Comparison of ENCODE assay signal across 15 cellular contexts in the genomic region with DNA sequence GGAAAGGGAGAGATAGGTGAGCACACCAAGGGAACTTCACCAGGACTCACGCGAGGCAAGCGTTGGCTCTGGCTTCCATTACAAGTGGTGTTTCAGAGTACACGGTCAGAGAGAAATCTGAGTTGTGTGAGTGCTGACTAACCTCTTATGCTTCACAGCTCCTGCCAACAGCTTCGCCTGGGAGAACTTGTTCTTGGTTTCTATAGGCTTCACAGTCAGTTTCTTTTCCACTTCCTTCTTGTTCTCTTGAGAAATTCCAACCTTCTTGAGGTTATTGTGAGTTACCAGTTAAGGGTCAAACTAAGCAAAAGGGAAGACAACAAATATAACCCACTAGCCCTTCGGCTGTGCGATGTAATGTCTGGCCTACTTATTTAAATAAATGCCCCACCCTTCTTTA. TPM values are rescaled to one million over a fixed set of nuclear protein-coding genes. Genes with fewer than 3 reads are reported as not detected.
A peak's percentile ranks its signal among the peaks of the same experiment; 100 is the strongest.
DNase-seq lines count a peak whose midpoint lies in the region; ATAC-seq and TF ChIP-seq lines count a peak whose summit lies in the region.
"Had no signal": no experiment of that assay in that cellular context is flagged by ENCODE, and none has a peak within 500 bp of the region (broad histone marks: within the 10 kb centered on the region; RNA-seq: fewer than 3 reads in every experiment).

No MANE protein-coding gene starts in this region.

- no peak overlapping the region for H3K4me3 ChIP-seq in Loucy (ENCODE audit: low read length, poor library complexity, severe bottlenecking)
- H3K4me3 ChIP-seq in astrocyte of the spinal cord (ENCODE audit: low read depth, low read length): no peak overlapping the region
- H3K4me3 ChIP-seq in left ventricle myocardium inferior: no peak overlapping the region
- H3K4me3 ChIP-seq: esophagus muscularis mucosa, GM23338 had no signal

- peak overlapping the region; percentile 40 for H3K27ac Mint-ChIP-seq in stimulated activated memory B cell treated with anti-CD40 and anti-IgM and Interleukin-4, amounts not matched to agents 10 μg/mL and 1 μg/mL and 100 μg/mL, for 72 hours

- DNase-seq in astrocyte of the spinal cord (ENCODE audit: low read depth, low spot score) (peak; percentile 54), left ventricle myocardium inferior (no peak), HuH-7 (ENCODE audit: low spot score) (no peak), GOT3 (lab: John Stamatoyannopoulos, UW) (no peak), mesenteric fat pad (ENCODE audit: low spot score) (no peak)
- DNase-seq: activated CD4-positive, alpha-beta T cell treated with anti-CD3 and anti-CD28 coated beads, Interleukin-2, amount 50 U/mL, for 48 hours; DMS 273 treated with DMSO at 0.1 percent for 48 hours; MM.1S; NCI-H526; SW 1271 had no signal

- H3F3A ChIP-seq in Loucy (ENCODE audit: low read depth): no peaks in the 10 kb centered on the region

- no peak overlapping the region for H3K4me3 Mint-ChIP-seq in stimulated activated memory B cell treated with anti-CD40 and anti-IgM and Interleukin-4, amounts not matched to agents 10 μg/mL and 1 μg/mL and 100 μg/mL, for 72 hours
- H3K4me3 Mint-ChIP-seq: GM23338 had no signal

- H3K36me3 ChIP-seq in Loucy (ENCODE audit: insufficient read depth, low read length): peaks cover 49% of the 10 kb centered on the region; the same call in 1 of the 2 replicates
- peaks cover 77% of the 10 kb centered on the region for H3K36me3 ChIP-seq in left ventricle myocardium inferior

- no peaks in the 10 kb centered on the region for H3K9me3 Mint-ChIP-seq in stimulated activated memory B cell treated with anti-CD40 and anti-IgM and Interleukin-4, amounts not matched to agents 10 μg/mL and 1 μg/mL and 100 μg/mL, for 72 hours
- H3K9me3 Mint-ChIP-seq: GM23338 had no signal

- H3K9ac ChIP-seq in Loucy (ENCODE audit: low read depth, low read length, poor library complexity, severe bottlenecking): peak overlapping the region; percentile 55

- H3K9me3 ChIP-seq in Loucy (ENCODE audit: insufficient read depth, low read depth, low read length): no peaks in the 10 kb centered on the region
- H3K9me3 ChIP-seq in left ventricle myocardium inferior (replicated peaks): no peaks in the 10 kb centered on the region
- H3K9me3 ChIP-seq: esophagus muscularis mucosa had no signal

- peak; percentile 73 for ATAC-seq in stimulated activated memory B cell treated with anti-CD40 and anti-IgM and Interleukin-4, amounts not matched to agents 10 μg/mL and 1 μg/mL and 100 μg/mL, for 72 hours
- ATAC-seq in GM21447 (IDR thresholded peaks at IDR 0.05; ENCODE audit: unreplicated experiment): no peak
- ATAC-seq: GM23338 had no signal

- H3K79me2 ChIP-seq in Loucy (ENCODE audit: insufficient read depth, low read length): no peaks in the 10 kb centered on the region

- in situ Hi-C loops in astrocyte of the spinal cord (cut with HindIII; ENCODE audit: low sequenced_read_pairs): no loop called here

- H3K4me1 ChIP-seq in Loucy (ENCODE audit: insufficient read depth, low read length, poor library complexity, severe bottlenecking) (peaks cover 22% of the 10 kb centered on the region), left ventricle myocardium inferior (peaks cover 22% of the 10 kb centered on the region)

- H3K27me3 ChIP-seq in Loucy (ENCODE audit: insufficient read depth, low read length, poor library complexity, severe bottlenecking) (no peaks in the 10 kb centered on the region), left ventricle myocardium inferior (ENCODE audit: low read depth) (no peaks in the 10 kb centered on the region)
- H3K27me3 ChIP-seq: esophagus muscularis mucosa had no signal

- TF ChIP-seq CTCF in Loucy (conservative IDR thresholded peaks at IDR 0.05; ENCODE audit: low read length) (no peak), astrocyte of the spinal cord (IDR thresholded peaks at IDR 0.05; ENCODE audit: low read depth, low read length) (no peak), left ventricle myocardium inferior (IDR thresholded peaks at IDR 0.05; ENCODE audit: borderline replicate concordance) (no peak)

- peaks cover 13% of the 10 kb centered on the region for H3K4me1 Mint-ChIP-seq in stimulated activated memory B cell treated with anti-CD40 and anti-IgM and Interleukin-4, amounts not matched to agents 10 μg/mL and 1 μg/mL and 100 μg/mL, for 72 hours

- no peak overlapping the region for H2AFZ ChIP-seq in Loucy (ENCODE audit: low read length)
- H2AFZ ChIP-seq: GM23338 had no signal

- peak overlapping the region; percentile 40 for H3K27ac ChIP-seq in left ventricle myocardium inferior (replicated peaks)
- H3K27ac ChIP-seq: esophagus muscularis mucosa had no signal

- no peaks in the 10 kb centered on the region for H4K20me1 ChIP-seq in Loucy (ENCODE audit: insufficient read depth, low read length, poor library complexity, severe bottlenecking)

- peaks cover 54% of the 10 kb centered on the region for H3K36me3 Mint-ChIP-seq in stimulated activated memory B cell treated with anti-CD40 and anti-IgM and Interleukin-4, amounts not matched to agents 10 μg/mL and 1 μg/mL and 100 μg/mL, for 72 hours

- no peaks in the 10 kb centered on the region for H3K27me3 Mint-ChIP-seq in stimulated activated memory B cell treated with anti-CD40 and anti-IgM and Interleukin-4, amounts not matched to agents 10 μg/mL and 1 μg/mL and 100 μg/mL, for 72 hours

- intact Hi-C loops in left ventricle myocardium inferior (cut with micrococcal nuclease): loop anchor here (5.0 kb wide), 1 partner anchor 85 kb away; no protein-coding TSS in a partner anchor

- no peaks in the 10 kb centered on the region for H3K9me2 ChIP-seq in Loucy (replicated peaks; ENCODE audit: low read depth, low read length)

- H3K4me2 ChIP-seq in Loucy (ENCODE audit: low read depth, low read length, poor library complexity, severe bottlenecking): peak overlapping the region; percentile 49
- H3K4me2 ChIP-seq: GM23338 had no signal

RNA-seq across cellular contexts. Expression of a gene that starts 18.9 kb away (rescaled TPM):
- total RNA-seq in left ventricle myocardium inferior (56.3 TPM), mesenteric fat pad (61.1 TPM)

RNA-seq across cellular contexts. Expression of a gene that starts 19.2 kb away (rescaled TPM):
- total RNA-seq in left ventricle myocardium inferior (14.0 TPM), mesenteric fat pad (26.0 TPM)
